Comparison of ENCODE assay signal across 20 cellular contexts in the genomic region with DNA sequence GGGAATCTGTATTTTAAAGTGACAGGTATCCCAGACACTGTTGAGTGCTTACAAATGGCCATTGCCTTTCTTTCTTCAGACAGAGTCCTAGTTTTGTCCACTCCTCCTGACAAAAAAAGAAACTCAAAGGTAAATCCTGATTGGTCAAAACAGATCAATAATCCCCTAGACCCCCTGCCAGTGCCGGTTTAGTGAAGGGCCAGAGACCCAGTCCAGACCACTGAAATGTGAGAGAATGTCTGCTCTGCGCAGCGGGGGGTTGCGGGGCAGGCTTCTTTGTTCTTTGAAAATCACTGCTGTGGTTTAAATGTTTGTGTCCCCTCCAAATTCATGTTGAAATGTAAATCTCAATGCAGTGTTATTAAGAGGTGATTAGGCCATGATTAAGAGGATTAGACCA.
"Had no signal": no experiment of that assay in that cellular context is flagged by ENCODE, and none has a peak within 500 bp of the region (broad histone marks: within the 10 kb centered on the region; RNA-seq: fewer than 3 reads in every experiment).

No MANE protein-coding gene starts in this region.

- ATAC-seq: Panc1, PC-3 had no signal

- H3K9ac ChIP-seq: SK-N-SH had no signal

- H3K27ac ChIP-seq: HL-60, RWPE1 had no signal

- H3K9me3 ChIP-seq: SK-N-SH had no signal

- DNase-seq: KBM-7, MV-4-11, NCI-H1048, NCI-H1105, NCI-H1417, NCI-H146, NCI-H1694 treated with DMSO at 0.1 percent for 48 hours, NCI-H1930, NCI-H2081, NCI-H2107, NCI-H2227 treated with DMSO at 0.1 percent for 48 hours, NCI-H524, NCI-H526 treated with DMSO at 0.1 percent for 48 hours, NCI-H748 treated with DMSO at 0.1 percent for 48 hours, PC-3, SHP77, SK-N-SH had no signal
